In the genomic region with DNA sequence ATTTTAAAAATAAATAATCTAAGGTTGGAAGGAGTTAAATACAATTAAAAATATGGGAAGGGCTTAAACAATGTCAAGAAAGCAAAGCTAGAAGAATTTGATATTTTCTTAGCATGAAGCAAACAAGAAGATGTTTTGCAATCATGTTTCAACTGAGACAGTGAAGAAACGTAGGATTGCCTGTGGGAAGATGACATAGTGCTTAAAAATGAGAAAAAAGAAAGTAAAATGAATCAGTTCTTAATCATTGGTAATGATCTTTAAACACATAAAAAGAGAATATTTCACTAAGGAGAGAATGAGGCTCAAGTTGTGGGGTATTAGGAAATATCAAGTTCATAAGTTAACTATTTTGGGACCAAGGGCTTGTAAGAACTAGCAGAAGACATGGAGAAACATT, we compare ENCODE assay signal across 24 cellular contexts.
A peak's percentile ranks its signal among the peaks of the same experiment; 100 is the strongest.
DNase-seq lines count a peak whose midpoint lies in the region; TF ChIP-seq lines count a peak whose summit lies in the region.
"Had no signal": no experiment of that assay in that cellular context is flagged by ENCODE, and none has a peak within 500 bp of the region (broad histone marks: within the 10 kb centered on the region; RNA-seq: fewer than 3 reads in every experiment).

No MANE protein-coding gene starts in this region.

- TF ChIP-seq CTCF in HFFc6 (IDR thresholded peaks at IDR 0.05) (no peak), cardiac fibroblast (IDR thresholded peaks at IDR 0.05; ENCODE audit: low read depth, low read length) (no peak), spleen (IDR thresholded peaks at IDR 0.05 in 8 of 11, conservative IDR thresholded peaks at IDR 0.05 in 3 of 11) (no peak)

- H3K4me1 Mint-ChIP-seq in HFFc6 (ENCODE audit: low read depth) = peaks cover 63% of the 10 kb centered on the region
- H3K4me1 Mint-ChIP-seq: neural crest cell; stimulated activated memory B cell treated with anti-CD40 and anti-IgM and Interleukin-4, amounts not matched to agents 10 μg/mL and 1 μg/mL and 100 μg/mL, for 72 hours had no signal

- no peaks in the 10 kb centered on the region for H3K27me3 ChIP-seq in spleen (replicated peaks in 1 of 7)
- H3K27me3 ChIP-seq: gastroesophageal sphincter, transverse colon had no signal

- intact Hi-C loops in spleen (cut with DNase I; ENCODE audit: low total_unique reads) = loop anchor here (5.0 kb wide), 1 partner anchor 204 kb away; no protein-coding TSS in a partner anchor

- peaks cover 12% of the 10 kb centered on the region for H3K36me3 Mint-ChIP-seq in HFFc6 (ENCODE audit: low read depth)
- H3K36me3 Mint-ChIP-seq: stimulated activated memory B cell treated with anti-CD40 and anti-IgM and Interleukin-4, amounts not matched to agents 10 μg/mL and 1 μg/mL and 100 μg/mL, for 72 hours had no signal

- H3K36me3 ChIP-seq in spleen = no peaks in the 10 kb centered on the region
- H3K36me3 ChIP-seq: gastroesophageal sphincter, transverse colon had no signal

- peaks cover 0 to 8% (median under 1%) of the 10 kb centered on the region in 8 donors for H3K9me3 ChIP-seq in spleen
- H3K9me3 ChIP-seq: Caco-2, gastroesophageal sphincter, transverse colon had no signal

- H3K4me1 ChIP-seq in spleen = no peaks in the 10 kb centered on the region
- H3K4me1 ChIP-seq: Caco-2, gastroesophageal sphincter, transverse colon had no signal

- H3K27ac ChIP-seq in spleen = no peak overlapping the region
- H3K27ac ChIP-seq: gastroesophageal sphincter, SK-N-MC, transverse colon had no signal

- WGBS in spleen, 5 donors = 37 to 64% (median 46%) methylated on average over 1 of the region's 1 CpG

- DNase-seq in AG08395 (ENCODE audit: low spot score) (peak; percentile 38), HFFc6 (peak; percentile 69), cardiac fibroblast (ENCODE audit: low read depth in 2 of 2) (peak; percentile 51 to 89), hepatic stellate cell (ENCODE audit: low spot score) (peak; percentile 4), DMS 273 (lab: John Stamatoyannopoulos, UW; ENCODE audit: unreplicated experiment) (no peak), RKO (ENCODE audit: low spot score) (no peak), erythroblast (lab: John Stamatoyannopoulos, UW) (no peak), spleen (no peak)
- DNase-seq: activated CD4-positive, CD25-positive, alpha-beta regulatory T cell treated with anti-CD3 and anti-CD28 coated beads, Interleukin-2, amount 50 U/mL, for 72 hours; amniotic stem cell; Caco-2; effector memory CD4-positive, alpha-beta T cell; GDM1; Karpas-422; NCI-H1105; NCI-H2107; NCI-H526 treated with DMSO at 0.1 percent for 48 hours; stimulated activated CD4-positive, alpha-beta T cell treated with anti-CD3 and anti-CD28 coated beads, Interleukin-15, amount 100 ng/mL, for 24 hours; transverse colon had no signal

- H3K27me3 Mint-ChIP-seq in HFFc6 (ENCODE audit: insufficient read depth) = no peaks in the 10 kb centered on the region
- H3K27me3 Mint-ChIP-seq: stimulated activated memory B cell treated with anti-CD40 and anti-IgM and Interleukin-4, amounts not matched to agents 10 μg/mL and 1 μg/mL and 100 μg/mL, for 72 hours had no signal

- H3K9me3 Mint-ChIP-seq in HFFc6 = peaks cover 12% of the 10 kb centered on the region; the same call in 1 of the 2 replicates
- H3K9me3 Mint-ChIP-seq: neural crest cell; stimulated activated memory B cell treated with anti-CD40 and anti-IgM and Interleukin-4, amounts not matched to agents 10 μg/mL and 1 μg/mL and 100 μg/mL, for 72 hours had no signal

- peak overlapping the region; percentile 68 for H3K27ac Mint-ChIP-seq in HFFc6
- H3K27ac Mint-ChIP-seq: activated T-helper 2 cell treated with anti-CD3 and anti-CD28 coated beads, Interferon-gamma antibody, Interleukin-2, Interleukin-4, amounts not matched to agents 10 μg/mL and 5 μg/mL and 100 μg/mL, durations not matched to agents 14 hours and 24 hours and 36 hours; stimulated activated memory B cell treated with anti-CD40 and anti-IgM and Interleukin-4, amounts not matched to agents 10 μg/mL and 1 μg/mL and 100 μg/mL, for 72 hours had no signal

- H3K4me3 ChIP-seq in cardiac fibroblast (replicated peaks in 1 of 2; ENCODE audit: low read depth in 2 of 2, low read length in 2 of 2) (no peak overlapping the region), spleen (no peak overlapping the region)
- H3K4me3 ChIP-seq: gastroesophageal sphincter, SK-N-MC, transverse colon had no signal

- TF ChIP-seq POLR2A in erythroblast (IDR thresholded peaks at IDR 0.05; ENCODE audit: low read length) (no peak), spleen (IDR thresholded peaks at IDR 0.05) (no peak)

- peak overlapping the region; percentile 53 for H3K4me3 Mint-ChIP-seq in HFFc6
- H3K4me3 Mint-ChIP-seq: neural crest cell; stimulated activated memory B cell treated with anti-CD40 and anti-IgM and Interleukin-4, amounts not matched to agents 10 μg/mL and 1 μg/mL and 100 μg/mL, for 72 hours had no signal

Comparison
In these comparisons a context has a peak if more than half of its experiments do, and no peak if none do; other contexts are left out.
1. DNase-seq: peak in AG08395 (single experiment), HFFc6 (single experiment), cardiac fibroblast (2 of 2) and hepatic stellate cell (single experiment); none in DMS 273 (single experiment), RKO (single experiment), erythroblast (0 of 2) and spleen (single experiment).